ENCODE assay signal across 19 cellular contexts in the genomic region with DNA sequence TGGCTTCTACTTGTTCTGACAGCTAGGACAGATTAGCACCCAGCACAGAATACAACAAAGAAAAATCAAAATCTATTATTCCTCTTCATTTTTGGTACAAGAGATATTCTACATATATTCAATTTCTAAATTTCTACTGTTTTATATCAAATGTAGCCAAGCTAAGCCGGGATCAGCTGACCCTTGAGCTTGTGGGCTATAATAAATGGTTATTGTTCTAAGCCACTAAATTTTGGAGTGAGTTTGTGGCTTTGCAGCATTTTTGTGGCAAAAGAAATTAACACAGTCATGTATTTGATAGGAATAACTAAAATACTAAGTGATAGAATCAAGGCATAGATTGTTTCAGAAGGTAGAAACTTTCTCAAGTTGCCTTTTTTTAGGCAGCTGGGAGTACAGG.
"Had no signal": no experiment of that assay in that cellular context is flagged by ENCODE, and none has a peak within 500 bp of the region (broad histone marks: within the 10 kb centered on the region; RNA-seq: fewer than 3 reads in every experiment).

No MANE protein-coding gene starts in this region.

- FAIRE-seq: kidney had no signal

- H3K36me3 Mint-ChIP-seq: naive B cell had no signal

- H3K9me3 ChIP-seq: left ventricle myocardium inferior, mucosa of descending colon, prostate gland, suprapubic skin, upper lobe of right lung had no signal

- H3K27me3 ChIP-seq: foreskin keratinocyte, suprapubic skin, upper lobe of right lung had no signal

- H3K4me3 Mint-ChIP-seq: activated naive CD4-positive, alpha-beta T cell treated with anti-CD3 and anti-CD28 coated beads, Interleukin-2, amount 50 U/mL, for 24 hours; activated T-cell treated with anti-CD3 and anti-CD28 coated beads, Interleukin-2, amount 50 U/mL, for 72 hours; effector memory CD8-positive, alpha-beta T cell; neural crest cell had no signal

- H3K27ac Mint-ChIP-seq: activated naive CD4-positive, alpha-beta T cell treated with anti-CD3 and anti-CD28 coated beads, Interleukin-2, amount 50 U/mL, for 24 hours; activated T-cell treated with anti-CD3 and anti-CD28 coated beads, Interleukin-2, amount 50 U/mL, for 72 hours; effector memory CD8-positive, alpha-beta T cell had no signal

- DNase-seq: activated effector memory CD4-positive, alpha-beta T cell treated with anti-CD3 and anti-CD28 coated beads, Interleukin-2, amount 50 U/mL, for 16 hours; activated T-cell treated with anti-CD3 and anti-CD28 coated beads, Interleukin-2, amount 50 U/mL, for 72 hours; dermis blood vessel endothelial cell; effector memory CD8-positive, alpha-beta T cell; foreskin keratinocyte; kidney; left ventricle myocardium inferior; mesenchymal stem cell; mucosa of descending colon; right cardiac atrium; stimulated activated naive CD8-positive, alpha-beta T cell treated with anti-CD3 and anti-CD28 coated beads, Interleukin-15, Interleukin-2, amounts not matched to agents 100 U/mL and 50 U/mL, for 24 hours; T1000; upper lobe of right lung had no signal

- ATAC-seq: activated CD4-positive, CD25-positive, alpha-beta regulatory T cell treated with anti-CD3 and anti-CD28 coated beads, Interleukin-2, amount 50 U/mL, for 24 hours; activated T-cell treated with anti-CD3 and anti-CD28 coated beads, Interleukin-2, amount 50 U/mL, for 72 hours; effector memory CD8-positive, alpha-beta T cell; foreskin keratinocyte; mucosa of descending colon; right cardiac atrium; stimulated activated naive CD8-positive, alpha-beta T cell treated with anti-CD3 and anti-CD28 coated beads, Interleukin-15, Interleukin-2, amounts not matched to agents 100 U/mL and 50 U/mL, for 24 hours; upper lobe of right lung had no signal

- H3K4me3 ChIP-seq: left ventricle myocardium inferior, mucosa of descending colon, prostate gland, suprapubic skin, upper lobe of right lung had no signal

- H3K36me3 ChIP-seq: left ventricle myocardium inferior, prostate gland, suprapubic skin, upper lobe of right lung had no signal

- H3K27ac ChIP-seq: foreskin keratinocyte, left ventricle myocardium inferior, prostate gland, suprapubic skin, upper lobe of right lung had no signal

- H3K27me3 Mint-ChIP-seq: activated naive CD4-positive, alpha-beta T cell treated with anti-CD3 and anti-CD28 coated beads, Interleukin-2, amount 50 U/mL, for 24 hours; naive B cell had no signal

- H3K9me3 Mint-ChIP-seq: activated naive CD4-positive, alpha-beta T cell treated with anti-CD3 and anti-CD28 coated beads, Interleukin-2, amount 50 U/mL, for 24 hours; activated T-cell treated with anti-CD3 and anti-CD28 coated beads, Interleukin-2, amount 50 U/mL, for 72 hours; naive B cell; neural crest cell had no signal
